28 cellular contexts compared by ENCODE assay signal in genomic region chr1:61090546-61090945, GRCh38. TPM values are rescaled to one million over a fixed set of nuclear protein-coding genes. Genes with fewer than 3 reads are reported as not detected.
DNase-seq lines count a peak whose midpoint lies in the region; ATAC-seq and TF ChIP-seq lines count a peak whose summit lies in the region.
"Had no signal": no experiment of that assay in that cellular context is flagged by ENCODE, and none has a peak within 500 bp of the region (broad histone marks: within the 10 kb centered on the region; RNA-seq: fewer than 3 reads in every experiment).

No MANE protein-coding gene starts in this region.

- CTCF ChIA-PET in CD8-positive, alpha-beta T cell (lab: Charles Lee): no interaction called here

- TF ChIP-seq POLR2A in esophagus muscularis mucosa (IDR thresholded peaks at IDR 0.05; ENCODE audit: low read depth) (no peak), tibial nerve (IDR thresholded peaks at IDR 0.05) (no peak)

- no peak for TF ChIP-seq EP300 in esophagus muscularis mucosa (IDR thresholded peaks at IDR 0.05)
- TF ChIP-seq EP300 in tibial nerve (IDR thresholded peaks at IDR 0.05): no peak

- peaks cover 5% of the 10 kb centered on the region for H3K36me3 Mint-ChIP-seq in CD8-positive, alpha-beta T cell
- H3K36me3 Mint-ChIP-seq: natural killer cell treated with Interleukin-12 subunit alpha and Interleukin-12 subunit beta and Interleukin-15 and Interleukin-18, amount 100 ng/mL, for 72 hours; stimulated activated memory B cell treated with anti-CD40 and anti-IgM and Interleukin-4, amounts not matched to agents 10 μg/mL and 1 μg/mL and 100 μg/mL, for 72 hours had no signal

- DNase-seq in left ventricle myocardium inferior: no peak
- DNase-seq in left cardiac atrium: no peak
- DNase-seq in esophagus muscularis mucosa (ENCODE audit: extremely low spot score): no peak
- peak; percentile 71 for DNase-seq in putamen (ENCODE audit: low spot score)
- DNase-seq in tibial nerve (ENCODE audit: low spot score in 2 of 2): no peak
- DNase-seq in CD8-positive, alpha-beta T cell: no peak
- DNase-seq: activated CD4-positive, alpha-beta T cell treated with anti-CD3 and anti-CD28 coated beads for 1 hour; activated CD8-positive, alpha-beta memory T cell treated with anti-CD3 and anti-CD28 coated beads for 24 hours; activated naive CD4-positive, alpha-beta T cell; activated T-cell treated with anti-CD3 and anti-CD28 coated beads, Interleukin-2, amount 50 U/mL, for 24 hours; central memory CD4-positive, alpha-beta T cell; HCEC 1CT; KG1; left colon; NCI-H1694 treated with DMSO at 0.1 percent for 48 hours; NCI-H345; NCI-H774; SHP77 treated with DMSO at 0.1 percent for 48 hours; stimulated activated CD4-positive, alpha-beta T cell treated with anti-CD3 and anti-CD28 coated beads, Interleukin-1b, Interleukin-23, amount 100 ng/mL, for 48 hours; T-cell had no signal

- H3K4me3 Mint-ChIP-seq in CD8-positive, alpha-beta T cell: no peak overlapping the region
- H3K4me3 Mint-ChIP-seq: activated T-cell treated with anti-CD3 and anti-CD28 coated beads, Interleukin-2, amount 50 U/mL, for 24 hours; B cell; natural killer cell treated with Interleukin-12 subunit alpha and Interleukin-12 subunit beta and Interleukin-15 and Interleukin-18, amount 100 ng/mL, for 72 hours; stimulated activated memory B cell treated with anti-CD40 and anti-IgM and Interleukin-4, amounts not matched to agents 10 μg/mL and 1 μg/mL and 100 μg/mL, for 72 hours; T-cell; type B pancreatic cell had no signal

- H3K27me3 Mint-ChIP-seq in CD8-positive, alpha-beta T cell (ENCODE audit: low read depth): no peaks in the 10 kb centered on the region
- H3K27me3 Mint-ChIP-seq: activated T-cell treated with anti-CD3 and anti-CD28 coated beads, Interleukin-2, amount 50 U/mL, for 24 hours had no signal

- H3K4me1 ChIP-seq in left ventricle myocardium inferior: peaks cover 100% of the 10 kb centered on the region
- peaks cover 50 to 100% (median 95%) of the 10 kb centered on the region in 4 donors for H3K4me1 ChIP-seq in esophagus muscularis mucosa
- peaks cover 0 to 94% (median 44%) of the 10 kb centered on the region in 4 donors for H3K4me1 ChIP-seq in tibial nerve
- H3K4me1 ChIP-seq in CD8-positive, alpha-beta T cell (ENCODE audit: insufficient read depth, low read length): no peaks in the 10 kb centered on the region

- intact Hi-C loops in left ventricle myocardium inferior (cut with micrococcal nuclease): no loop called here
- intact Hi-C loops in left cardiac atrium (cut with DNase I): no loop called here
- intact Hi-C loops in esophagus muscularis mucosa (cut with DNase I): no loop called here
- intact Hi-C loops in CD8-positive, alpha-beta T cell (cut with DNase I, micrococcal nuclease): no loop called here

- no peak overlapping the region for H3K27ac Mint-ChIP-seq in CD8-positive, alpha-beta T cell
- H3K27ac Mint-ChIP-seq: activated T-cell treated with anti-CD3 and anti-CD28 coated beads, Interleukin-2, amount 50 U/mL, for 24 hours; B cell; natural killer cell treated with Interleukin-12 subunit alpha and Interleukin-12 subunit beta and Interleukin-15 and Interleukin-18, amount 100 ng/mL, for 72 hours; stimulated activated memory B cell treated with anti-CD40 and anti-IgM and Interleukin-4, amounts not matched to agents 10 μg/mL and 1 μg/mL and 100 μg/mL, for 72 hours; T-cell; type B pancreatic cell had no signal

- H3K4me3 ChIP-seq in left ventricle myocardium inferior (peak overlapping the region; percentile 32), esophagus muscularis mucosa (peak overlapping the region in 3 of 4 donors; percentile 5 to 26 (median 19)), tibial nerve (peak overlapping the region in 3 of 4 donors; percentile 1 to 24 (median 16))
- no peak overlapping the region for H3K4me3 ChIP-seq in CD8-positive, alpha-beta T cell (ENCODE audit: low read depth, low read length)
- H3K4me3 ChIP-seq: skin epidermis had no signal

- H3K9me3 Mint-ChIP-seq in CD8-positive, alpha-beta T cell: no peaks in the 10 kb centered on the region
- H3K9me3 Mint-ChIP-seq: activated T-cell treated with anti-CD3 and anti-CD28 coated beads, Interleukin-2, amount 50 U/mL, for 24 hours; natural killer cell treated with Interleukin-12 subunit alpha and Interleukin-12 subunit beta and Interleukin-15 and Interleukin-18, amount 100 ng/mL, for 72 hours; stimulated activated memory B cell treated with anti-CD40 and anti-IgM and Interleukin-4, amounts not matched to agents 10 μg/mL and 1 μg/mL and 100 μg/mL, for 72 hours; T-cell; type B pancreatic cell had no signal

- H3K36me3 ChIP-seq in left ventricle myocardium inferior: peaks cover 15% of the 10 kb centered on the region
- peaks cover 7 to 14% (median 10%) of the 10 kb centered on the region in 4 donors for H3K36me3 ChIP-seq in esophagus muscularis mucosa
- H3K36me3 ChIP-seq in tibial nerve: peaks cover 0 to 16% (median 0%) of the 10 kb centered on the region in 3 donors
- H3K36me3 ChIP-seq in CD8-positive, alpha-beta T cell (ENCODE audit: insufficient read depth, low read length): no peaks in the 10 kb centered on the region

- no peak for TF ChIP-seq CTCF in left ventricle myocardium inferior (IDR thresholded peaks at IDR 0.05; ENCODE audit: borderline replicate concordance)
- no peak for TF ChIP-seq CTCF in esophagus muscularis mucosa (IDR thresholded peaks at IDR 0.05)
- TF ChIP-seq CTCF in tibial nerve (IDR thresholded peaks at IDR 0.05): no peak
- TF ChIP-seq CTCF in CD8-positive, alpha-beta T cell (IDR thresholded peaks at IDR 0.05): no peak

- H3K27ac ChIP-seq in left ventricle myocardium inferior (replicated peaks): peak overlapping the region; percentile 98
- H3K27ac ChIP-seq in esophagus muscularis mucosa (replicated peaks in 1 of 4): peak overlapping the region; percentile 52 to 98 (median 98)
- H3K27ac ChIP-seq in tibial nerve: peak overlapping the region in 3 of 4 donors; percentile 51 to 98 (median 78)
- no peak overlapping the region for H3K27ac ChIP-seq in CD8-positive, alpha-beta T cell (ENCODE audit: low read depth, low read length)

- no peak for ATAC-seq in left cardiac atrium
- no peak for ATAC-seq in HG03097 (IDR thresholded peaks at IDR 0.05; ENCODE audit: low FRiP score, unreplicated experiment)
- no peak for ATAC-seq in HG02852 (IDR thresholded peaks at IDR 0.05; ENCODE audit: unreplicated experiment)
- no peak for ATAC-seq in CD8-positive, alpha-beta T cell
- ATAC-seq: esophagus mucosa; left colon; natural killer cell treated with Interleukin-12 subunit alpha and Interleukin-12 subunit beta and Interleukin-15 and Interleukin-18, amount 100 ng/mL, for 72 hours; stimulated activated memory B cell treated with anti-CD40 and anti-IgM and Interleukin-4, amounts not matched to agents 10 μg/mL and 1 μg/mL and 100 μg/mL, for 72 hours; T-cell had no signal

- no peaks in the 10 kb centered on the region for H3K9me3 ChIP-seq in left ventricle myocardium inferior (replicated peaks)
- H3K9me3 ChIP-seq in esophagus muscularis mucosa: no peaks in the 10 kb centered on the region
- H3K9me3 ChIP-seq in tibial nerve: no peaks in the 10 kb centered on the region
- no peaks in the 10 kb centered on the region for H3K9me3 ChIP-seq in CD8-positive, alpha-beta T cell (ENCODE audit: low read length)

- H3K27me3 ChIP-seq in left ventricle myocardium inferior (ENCODE audit: low read depth): no peaks in the 10 kb centered on the region
- no peaks in the 10 kb centered on the region for H3K27me3 ChIP-seq in esophagus muscularis mucosa
- H3K27me3 ChIP-seq in tibial nerve: no peaks in the 10 kb centered on the region
- no peaks in the 10 kb centered on the region for H3K27me3 ChIP-seq in CD8-positive, alpha-beta T cell (ENCODE audit: insufficient read depth, low read length)

- POLR2A ChIA-PET in CD8-positive, alpha-beta T cell (lab: Charles Lee): no interaction called here

- WGBS in esophagus muscularis mucosa: 70% methylated on average over 5 of the region's 5 CpGs
- WGBS in tibial nerve, 2 donors: 69 to 78% methylated on average over 5 of the region's 5 CpGs

- peaks cover 7% of the 10 kb centered on the region for H3K4me1 Mint-ChIP-seq in CD8-positive, alpha-beta T cell (ENCODE audit: low read depth)
- H3K4me1 Mint-ChIP-seq: B cell; stimulated activated memory B cell treated with anti-CD40 and anti-IgM and Interleukin-4, amounts not matched to agents 10 μg/mL and 1 μg/mL and 100 μg/mL, for 72 hours had no signal

RNA-seq across cellular contexts. Expression of gene NFIA, which starts 8.2 kb away (rescaled TPM):
- total RNA-seq in left ventricle myocardium inferior: 90.2 TPM
- 10 to 100 TPM; 94.1 to 97.8 TPM for total RNA-seq in left cardiac atrium
- total RNA-seq in esophagus muscularis mucosa: 100 to 1,000 TPM; 134 to 183 (median 148) TPM
- total RNA-seq in tibial nerve: 10 to 100 TPM; 71.2 to 81.4 (median 75.7) TPM
- 1 to 10 TPM; 5.3 to 6.7 TPM for total RNA-seq in CD8-positive, alpha-beta T cell

Comparison
In these comparisons a context has a peak if more than half of its experiments do, and no peak if none do; other contexts are left out.
1. RNA of gene NFIA, which starts 8.2 kb away (total RNA-seq): 134 to 183 TPM in esophagus muscularis mucosa, 94.1 to 97.8 TPM in left cardiac atrium, 90.2 TPM in left ventricle myocardium inferior (single experiment) and 71.2 to 81.4 TPM in tibial nerve; 5.3 to 6.7 TPM in CD8-positive, alpha-beta T cell; every median in the first group is over 4 times any median in the second.